In genomic region chr2:127086800-127087737, GRCh38 we compare ENCODE assay signal across 8 cellular contexts. TPM values are rescaled to one million over a fixed set of nuclear protein-coding genes. Genes with fewer than 3 reads are reported as not detected.
DNase-seq lines count a peak whose midpoint lies in the region; ATAC-seq, FAIRE-seq and TF ChIP-seq lines count a peak whose summit lies in the region.

No MANE protein-coding gene starts in this region.

- H3K9me3 Mint-ChIP-seq in CD8-positive, alpha-beta memory T cell, result no peaks in the 10 kb centered on the region

- POLR2A ChIA-PET in CD8-positive, alpha-beta memory T cell (lab: Charles Lee), result no interaction called here
- POLR2A ChIA-PET in K562 (lab: Yijun Ruan, JAX), result interaction anchor here (0.6 kb wide), 1 partner anchor 40 kb away, joined by 4 read pairs; no protein-coding TSS in a partner anchor
- POLR2A ChIA-PET in HepG2 (lab: Yijun Ruan, JAX), result no interaction called here

- peak overlapping the region; percentile 0; the same call in 1 of the 2 replicates for H3K4me2 ChIP-seq in K562 (ENCODE audit: insufficient read depth, low read length)
- no peak overlapping the region for H3K4me2 ChIP-seq in HepG2 (ENCODE audit: low read depth, low read length)

- BruUV-seq in K562 (replicated peaks; lab: Mats Ljungman, UMichigan) (no TSS peak), HepG2 (replicated peaks; lab: Mats Ljungman, UMichigan) (no TSS peak)

- TF ChIP-seq EP300 in K562 (IDR thresholded peaks at IDR 0.05; ENCODE audit: low read length) (no peak), HepG2 (IDR thresholded peaks at IDR 0.05; ENCODE audit: low read depth in 2 of 2, low read length in 2 of 2) (no peak), HepG2 (CRISPR knock-in tag; IDR thresholded peaks at IDR 0.05; ENCODE audit: borderline replicate concordance) (no peak)

- no peak overlapping the region for H3K27ac ChIP-seq in CD8-positive, alpha-beta memory T cell (ENCODE audit: low read depth, low read length)
- H3K27ac ChIP-seq in HUES48 (ENCODE audit: low read depth, low read length), result peak overlapping the region; percentile 42
- no peak overlapping the region for H3K27ac ChIP-seq in K562 (ENCODE audit: extremely low read depth, low read depth, low read length)
- H3K27ac ChIP-seq in HepG2 (ENCODE audit: extremely low read length, insufficient read depth, low read length), result no peak overlapping the region
- peak overlapping the region; percentile 50 to 68 (median 61) for H3K27ac ChIP-seq in thyroid gland

- no peaks in the 10 kb centered on the region for H3K36me3 Mint-ChIP-seq in CD8-positive, alpha-beta memory T cell

- H3K4me1 Mint-ChIP-seq in CD8-positive, alpha-beta memory T cell, result peaks cover 39 to 49% (median 47%) of the 10 kb centered on the region in 3 donors

- H3K4me3 Mint-ChIP-seq in CD8-positive, alpha-beta memory T cell, result peak overlapping the region in 2 of 7 donors; percentile 19 to 54

- peak; percentile 41 for ATAC-seq in GM21526 (IDR thresholded peaks at IDR 0.05; ENCODE audit: low FRiP score, unreplicated experiment)
- peak; percentile 62 for ATAC-seq in K562
- ATAC-seq in HepG2, result no peak

- H3K27ac Mint-ChIP-seq in CD8-positive, alpha-beta memory T cell, result peak overlapping the region in 7 of 8 donors; percentile 64 to 100 (median 85)

- TF ChIP-seq RAD21 in K562 (CRISPR knock-in tag; conservative IDR thresholded peaks at IDR 0.05 in 1 of 2, IDR thresholded peaks at IDR 0.05 in 1 of 2) (no peak), HepG2 (CRISPR knock-in tag; IDR thresholded peaks at IDR 0.05) (no peak)

- TF ChIP-seq CTCF in K562 (IDR thresholded peaks at IDR 0.05 in 2 of 3, conservative IDR thresholded peaks at IDR 0.05 in 1 of 3; ENCODE audit: insufficient read depth in 2 of 3, low read depth in 1 of 3, low read length in 3 of 3) (no peak), HepG2 (CRISPR knock-in tag; IDR thresholded peaks at IDR 0.05) (no peak), thyroid gland (IDR thresholded peaks at IDR 0.05) (no peak)

- no peaks in the 10 kb centered on the region for H3K9me3 ChIP-seq in CD8-positive, alpha-beta memory T cell (ENCODE audit: low read length)
- H3K9me3 ChIP-seq in HUES48 (ENCODE audit: control insufficient read depth, insufficient read depth, low read length), result no peaks in the 10 kb centered on the region
- no peaks in the 10 kb centered on the region for H3K9me3 ChIP-seq in K562 (replicated peaks; ENCODE audit: control insufficient read depth, insufficient read depth, low read depth, low read length)
- no peaks in the 10 kb centered on the region for H3K9me3 ChIP-seq in HepG2 (ENCODE audit: low read length)
- no peaks in the 10 kb centered on the region for H3K9me3 ChIP-seq in thyroid gland

- no peak overlapping the region for H3K4me3 ChIP-seq in CD8-positive, alpha-beta memory T cell (ENCODE audit: low read length)
- no peak overlapping the region for H3K4me3 ChIP-seq in HUES48 (ENCODE audit: low read depth, low read length)
- H3K4me3 ChIP-seq in K562, result no peak overlapping the region
- H3K4me3 ChIP-seq in HepG2 (replicated peaks in 1 of 3; ENCODE audit: insufficient read depth in 1 of 3, low read depth in 2 of 3, low read length in 3 of 3), result no peak overlapping the region
- H3K4me3 ChIP-seq in thyroid gland (replicated peaks in 1 of 3), result peak overlapping the region in 1 of 3 donors; percentile 3

- H4K20me1 ChIP-seq in K562 (replicated peaks; ENCODE audit: control insufficient read depth, insufficient read depth, low read length), result peaks cover 13% of the 10 kb centered on the region; the same call in 1 of the 2 replicates
- no peaks in the 10 kb centered on the region for H4K20me1 ChIP-seq in HepG2 (ENCODE audit: insufficient read depth, low read length)

- H3K9ac ChIP-seq in HUES48 (ENCODE audit: low read depth, low read length) (no peak overlapping the region), K562 (ENCODE audit: insufficient read depth in 1 of 2, low read depth in 2 of 2, low read length in 2 of 2) (peak overlapping the region in 1 of 2 experiments; percentile 43; a peak in 1 of 4 replicates), HepG2 (ENCODE audit: insufficient read depth, low read depth, low read length) (no peak overlapping the region)

- H3K36me3 ChIP-seq in CD8-positive, alpha-beta memory T cell (ENCODE audit: insufficient read depth, low read length), result no peaks in the 10 kb centered on the region
- no peaks in the 10 kb centered on the region for H3K36me3 ChIP-seq in HUES48 (ENCODE audit: control insufficient read depth, insufficient read depth, low read length)
- H3K36me3 ChIP-seq in K562 (ENCODE audit: control insufficient read depth, insufficient read depth, low read length), result no peaks in the 10 kb centered on the region
- H3K36me3 ChIP-seq in HepG2 (replicated peaks in 1 of 2; ENCODE audit: control insufficient read depth in 1 of 2, insufficient read depth in 2 of 2, low read length in 2 of 2), result no peaks in the 10 kb centered on the region
- H3K36me3 ChIP-seq in thyroid gland, result no peaks in the 10 kb centered on the region

- CTCF ChIA-PET in CD8-positive, alpha-beta memory T cell (lab: Charles Lee), result interaction anchor here (4.8 kb wide), 1 partner anchor 19 kb away, joined by 14 read pairs; no protein-coding TSS in a partner anchor
- CTCF ChIA-PET in K562 (lab: Yijun Ruan, JAX; ENCODE audit: low intra/inter-chr PET ratio) (no interaction called here), HepG2 (lab: Yijun Ruan, JAX; ENCODE audit: low intra/inter-chr PET ratio, low total read pairs) (no interaction called here)

- no peaks in the 10 kb centered on the region for H3K9me1 ChIP-seq in K562 (ENCODE audit: control insufficient read depth, insufficient read depth, low read length)

- H2AFZ ChIP-seq in K562 (ENCODE audit: low read depth, low read length) (peak overlapping the region; percentile 54; the same call in 1 of the 2 replicates), HepG2 (ENCODE audit: low read length) (no peak overlapping the region)

- no peaks in the 10 kb centered on the region for H3K27me3 ChIP-seq in CD8-positive, alpha-beta memory T cell (ENCODE audit: insufficient read depth, low read length, poor library complexity, severe bottlenecking)
- no peaks in the 10 kb centered on the region for H3K27me3 ChIP-seq in HUES48 (ENCODE audit: control insufficient read depth, insufficient read depth, low read length)
- H3K27me3 ChIP-seq in K562 (ENCODE audit: control insufficient read depth in 2 of 2, insufficient read depth in 2 of 2, low read length in 2 of 2), result peaks cover 11 to 59% of the 10 kb centered on the region in 2 experiments; a peak in 3 of 5 replicates
- peaks cover 6 to 28% of the 10 kb centered on the region in 2 experiments; a peak in 3 of 5 replicates for H3K27me3 ChIP-seq in HepG2 (ENCODE audit: control insufficient read depth in 1 of 2, insufficient read depth in 2 of 2, low read length in 2 of 2)
- H3K27me3 ChIP-seq in thyroid gland, result no peaks in the 10 kb centered on the region

- peak; percentile 15 for FAIRE-seq in K562 (lab: Jason Lieb, UNC)
- no peak for FAIRE-seq in HepG2 (lab: Jason Lieb, UNC)

- peaks cover 42% of the 10 kb centered on the region for H3K4me1 ChIP-seq in CD8-positive, alpha-beta memory T cell (ENCODE audit: insufficient read depth, low read length)
- H3K4me1 ChIP-seq in HUES48 (ENCODE audit: control insufficient read depth, insufficient read depth, low read length) (peaks cover 12% of the 10 kb centered on the region; the same call in 1 of the 2 replicates), K562 (replicated peaks in 1 of 2; ENCODE audit: control insufficient read depth in 2 of 2, insufficient read depth in 2 of 2, low read length in 2 of 2) (peaks cover 0 to 26% of the 10 kb centered on the region in 2 experiments; a peak in 2 of 5 replicates), HepG2 (ENCODE audit: insufficient read depth, low read length) (peaks cover 11% of the 10 kb centered on the region), thyroid gland (peaks cover 42 to 57% of the 10 kb centered on the region in 2 donors)

- no peak for DNase-seq in CD8-positive, alpha-beta memory T cell
- DNase-seq in K562 (ENCODE audit: extremely low read depth in 1 of 4, low spot score in 3 of 4) (peak; percentile 57 to 72 (median 66)), HepG2 (ENCODE audit: low spot score) (no peak), thyroid gland (peak; percentile 70 to 83), NCI-H1417 treated with DMSO at 0.1 percent for 48 hours (lab: John Stamatoyannopoulos, UW) (no peak), NCI-H2196 treated with DMSO at 0.1 percent for 48 hours (lab: John Stamatoyannopoulos, UW; ENCODE audit: unreplicated experiment) (no peak)

- H3K27me3 Mint-ChIP-seq in CD8-positive, alpha-beta memory T cell, result no peaks in the 10 kb centered on the region

- no peaks in the 10 kb centered on the region for H3K79me2 ChIP-seq in K562 (ENCODE audit: control insufficient read depth, insufficient read depth, low read length)
- no peaks in the 10 kb centered on the region for H3K79me2 ChIP-seq in HepG2 (ENCODE audit: insufficient read depth, low read length)

- TF ChIP-seq POLR2A in K562 (conservative IDR thresholded peaks at IDR 0.05) (no peak), HepG2 (IDR thresholded peaks at IDR 0.05; ENCODE audit: insufficient read depth in 1 of 2, low read depth in 2 of 2, low read length in 2 of 2) (no peak), thyroid gland (IDR thresholded peaks at IDR 0.05) (no peak)

- intact Hi-C loops in K562 (cut with micrococcal nuclease), result no loop called here
- intact Hi-C loops in HepG2 (cut with micrococcal nuclease; ENCODE audit: unreplicated experiment), result no loop called here
- intact Hi-C loops in thyroid gland (cut with DNase I), result no loop called here

- WGBS in K562 (ENCODE audit: insufficient coverage, low coverage, missing lambda C conversion rate), result 20% methylated on average over 21 of the region's 26 CpGs
- WGBS in HepG2 (ENCODE audit: low lambda C conversion rate), result 46% methylated on average over 26 of the region's 26 CpGs
- 28 to 37% methylated on average over 21 to 25 of the region's 26 CpGs for WGBS in thyroid gland, 2 donors

- in situ Hi-C loops in K562 (cut with MboI), result no loop called here
- in situ Hi-C loops in HepG2 (cut with HindIII; ENCODE audit: extremely low pct_ligation_motif_present, low pct_unique_long_range_greater_than_20kb), result no loop called here

RNA-seq across cellular contexts. Expression of gene BIN1, which starts 19.9 kb away (rescaled TPM):
- 10 to 100 TPM; 84.9 to 87.3 TPM for total RNA-seq in CD8-positive, alpha-beta memory T cell
- polyA plus RNA-seq in CD8-positive, alpha-beta memory T cell, result 163 TPM
- 1.2 and 1.6 TPM in 2 replicates for total RNA-seq in K562 (2011; cell fraction: chromatin; rRNA removed; ENCODE audit: low replicate concordance)
- 2.5 and 3.7 TPM in 2 replicates for total RNA-seq in K562 (2011; cell fraction: nucleolus; rRNA removed)
- total RNA-seq in K562 (2011; cell fraction: nucleoplasm; rRNA removed), result 1.1 and 2.7 TPM in 2 replicates
- total RNA-seq in K562 (2014; rRNA removed) (2.0 and 3.2 TPM in 2 replicates), K562 (2014; rRNA removed; fragmentation: Illumina TruSeq; extraction: Trizol) (0.10 and 0.22 TPM in 2 replicates), K562 (2015; rRNA removed; fragmentation: Illumina TruSeq; extraction: Trizol) (0.62 and 0.79 TPM in 2 replicates), K562 (2021) (1.7 and 2.8 TPM in 2 replicates), HepG2 (2016; rRNA removed; fragmentation: Illumina TruSeq; extraction: Trizol) (0.93 and 0.98 TPM in 2 replicates), thyroid gland (10 to 100 TPM; 49.2 to 68.3 (median 64.2) TPM)
- polyA plus RNA-seq in K562 (2011; rRNA removed) (0.47 and 1.5 TPM in 2 replicates), K562 (2014; fragmentation: Illumina TruSeq; extraction: Trizol) (0.97 and 2.2 TPM in 2 replicates), K562 (2014; fragmentation: Nextera tagmentation; extraction: Ambion mirVana) (under 1 TPM in 1 of 2 experiments, not detected in 1; 0.04 TPM), K562 (2014; rRNA removed) (1.6 and 2.2 TPM in 2 replicates), HepG2 (2011; rRNA removed) (0.51 and 1.2 TPM in 2 replicates)
- 1.5 and 2.1 TPM in 2 replicates for polyA plus RNA-seq in K562 (2011; cell fraction: cytosol; rRNA removed)
- polyA plus RNA-seq in K562 (2011; cell fraction: nucleus; rRNA removed), result 2.0 TPM in 2 replicates
- 1.5 and 2.9 TPM in 2 replicates for polyA plus RNA-seq in K562 (2012)
- polyA minus RNA-seq in K562 (2011; rRNA and poly(A)+ RNA removed), result 0.32 and 0.57 TPM in 2 replicates
- polyA minus RNA-seq in K562 (2011; cell fraction: cytosol; rRNA and poly(A)+ RNA removed), result 1.4 and 2.1 TPM in 2 replicates
- 1.4 and 1.6 TPM in 2 replicates for polyA minus RNA-seq in K562 (2011; cell fraction: nucleus; rRNA and poly(A)+ RNA removed)
- 0.61 and 1.1 TPM in 2 replicates for total RNA-seq in HepG2 (2016; cell fraction: cytosol; rRNA removed; fragmentation: Illumina TruSeq; extraction: Trizol; ENCODE audit: low read depth)
- 0.58 and 0.97 TPM in 2 replicates for total RNA-seq in HepG2 (2016; cell fraction: insoluble cytoplasmic fraction; rRNA removed; fragmentation: Illumina TruSeq; extraction: Trizol)
- total RNA-seq in HepG2 (2016; cell fraction: membrane; rRNA removed; fragmentation: Illumina TruSeq; extraction: Trizol), result 1.2 TPM in 2 replicates
- 0.28 and 0.41 TPM in 2 replicates for total RNA-seq in HepG2 (2016; cell fraction: nucleus; rRNA removed; fragmentation: Illumina TruSeq; extraction: Trizol)
- polyA plus RNA-seq in HepG2 (2011; cell fraction: cytosol; rRNA removed), result 0.42 and 1.3 TPM in 2 replicates
- polyA plus RNA-seq in HepG2 (2011; cell fraction: nucleus; rRNA removed), result 1.2 and 2.2 TPM in 2 replicates
- polyA plus RNA-seq in HepG2 (2012), result 1.3 and 1.6 TPM in 2 replicates
- polyA plus RNA-seq in HepG2 (2016; cell fraction: cytosol; fragmentation: Illumina TruSeq; extraction: Trizol; ENCODE audit: low read depth), result 0.84 and 1.2 TPM in 2 replicates
- polyA plus RNA-seq in HepG2 (2016; cell fraction: insoluble cytoplasmic fraction; fragmentation: Illumina TruSeq; extraction: Trizol; ENCODE audit: low read depth), result 1.0 and 1.9 TPM in 2 replicates
- 0.97 and 1.1 TPM in 2 replicates for polyA plus RNA-seq in HepG2 (2016; cell fraction: membrane; fragmentation: Illumina TruSeq; extraction: Trizol; ENCODE audit: low read depth)
- 0.85 and 0.91 TPM in 2 replicates for polyA plus RNA-seq in HepG2 (2016; cell fraction: nucleus; fragmentation: Illumina TruSeq; extraction: Trizol; ENCODE audit: insufficient read depth, low read depth)
- polyA minus RNA-seq in HepG2 (2011; rRNA and poly(A)+ RNA removed; ENCODE audit: low replicate concordance), result 0.84 and 28.9 TPM in 2 replicates
- 0.59 and 0.79 TPM in 2 replicates for polyA minus RNA-seq in HepG2 (2011; cell fraction: cytosol; rRNA and poly(A)+ RNA removed)
- 0.50 and 0.90 TPM in 2 replicates for polyA minus RNA-seq in HepG2 (2011; cell fraction: nucleus; rRNA and poly(A)+ RNA removed)

Comparison
In these comparisons a context has a peak if more than half of its experiments do, and no peak if none do; other contexts are left out.
1. DNase-seq: peak in K562 (4 of 4) and thyroid gland (2 of 2); none in CD8-positive, alpha-beta memory T cell (0 of 5), HepG2 (single experiment), NCI-H1417 treated with DMSO at 0.1 percent for 48 hours (single experiment) and NCI-H2196 treated with DMSO at 0.1 percent for 48 hours (single experiment).
2. H3K27ac ChIP-seq: peak in HUES48 (single experiment) and thyroid gland (3 of 3); none in CD8-positive, alpha-beta memory T cell (single experiment), K562 (single experiment) and HepG2 (single experiment).
3. RNA of gene BIN1, which starts 19.9 kb away (total RNA-seq): 84.9 to 87.3 TPM in CD8-positive, alpha-beta memory T cell and 49.2 to 68.3 TPM in thyroid gland; 0.10 to 3.7 TPM in K562 and 0.28 to 1.2 TPM in HepG2; every median in the first group is over 10 times any median in the second.